Comparison of ENCODE assay signal across 18 cellular contexts in genomic region chr5:67610191-67610912, GRCh38.
"Had no signal": no experiment of that assay in that cellular context is flagged by ENCODE, and none has a peak within 500 bp of the region (broad histone marks: within the 10 kb centered on the region; RNA-seq: fewer than 3 reads in every experiment).

No MANE protein-coding gene starts in this region.

- H3K9me3 ChIP-seq: gastrocnemius medialis, heart right ventricle, neutrophil, sigmoid colon had no signal

- H3K27ac ChIP-seq: coronary artery, gastrocnemius medialis, heart right ventricle, neutrophil, sigmoid colon had no signal

- DNase-seq: effector CD4-positive, alpha-beta T cell; endodermal cell; erythroblast; gastrocnemius medialis; heart right ventricle; hypothalamus; kidney glomerular epithelial cell; mesendoderm; naive thymus-derived CD4-positive, alpha-beta T cell; sigmoid colon; small intestine; stimulated activated CD4-positive, alpha-beta T cell treated with anti-CD3 and anti-CD28 coated beads, Interleukin-2, amount 100 ng/mL, for 48 hours; stimulated activated naive CD4-positive, alpha-beta T cell treated with Interleukin-2 at 50 U/mL for 16 hours had no signal

- H3K36me3 ChIP-seq: gastrocnemius medialis, heart right ventricle, neutrophil, sigmoid colon had no signal

- H3K27me3 ChIP-seq: gastrocnemius medialis, heart right ventricle, neutrophil, sigmoid colon had no signal

- ATAC-seq: gastrocnemius medialis; heart right ventricle; naive thymus-derived CD4-positive, alpha-beta T cell had no signal

- H3K4me1 ChIP-seq: gastrocnemius medialis, heart right ventricle, sigmoid colon had no signal

- H3K4me3 ChIP-seq: coronary artery, gastrocnemius medialis, heart right ventricle, sigmoid colon had no signal

- FAIRE-seq: endothelial cell of umbilical vein, islet of Langerhans, small intestine, urothelium cell line had no signal
